In genomic region chr9:124222109-124222508, GRCh38 we compare ENCODE assay signal across 18 cellular contexts. TPM values are rescaled to one million over a fixed set of nuclear protein-coding genes. Genes with fewer than 3 reads are reported as not detected.
DNase-seq lines count a peak whose midpoint lies in the region; ATAC-seq, FAIRE-seq and TF ChIP-seq lines count a peak whose summit lies in the region.
"Had no signal": no experiment of that assay in that cellular context is flagged by ENCODE, and none has a peak within 500 bp of the region (broad histone marks: within the 10 kb centered on the region; RNA-seq: fewer than 3 reads in every experiment).

No MANE protein-coding gene starts in this region.

- no peak overlapping the region for H3K4me3 Mint-ChIP-seq in HFFc6
- H3K4me3 Mint-ChIP-seq in activated CD4-positive, alpha-beta T cell treated with anti-CD3 and anti-CD28 coated beads for 36 hours, result no peak overlapping the region
- H3K4me3 Mint-ChIP-seq: H9 had no signal

- H2AFZ ChIP-seq in Karpas-422 (ENCODE audit: low read length) (no peak overlapping the region), HepG2 (ENCODE audit: low read length) (no peak overlapping the region)

- H3K4me2 ChIP-seq in BLaER1, result peak overlapping the region; percentile 93
- H3K4me2 ChIP-seq in Karpas-422 (ENCODE audit: low read depth, low read length, poor library complexity, severe bottlenecking), result no peak overlapping the region
- 0 out of 2 replicates have a peak overlapping the region, but pooled peaks have one; percentile 71 for H3K4me2 ChIP-seq in HepG2 (ENCODE audit: low read depth, low read length)

- no peak for TF ChIP-seq CTCF in HepG2 (CRISPR knock-in tag; IDR thresholded peaks at IDR 0.05)
- no peak for TF ChIP-seq CTCF in HFFc6 (IDR thresholded peaks at IDR 0.05)
- no peak for TF ChIP-seq CTCF in testis (IDR thresholded peaks at IDR 0.05)

- TF ChIP-seq POLR2A in HepG2 (IDR thresholded peaks at IDR 0.05; ENCODE audit: insufficient read depth in 1 of 2, low read depth in 2 of 2, low read length in 2 of 2), result no peak
- no peak for TF ChIP-seq POLR2A in testis (IDR thresholded peaks at IDR 0.05)

- H3K4me3 ChIP-seq in BLaER1 (no peak overlapping the region), Karpas-422 (ENCODE audit: low read length) (no peak overlapping the region), HepG2 (replicated peaks in 1 of 3; ENCODE audit: insufficient read depth in 1 of 3, low read depth in 2 of 3, low read length in 3 of 3) (no peak overlapping the region), testis (no peak overlapping the region)

- H3K4me1 ChIP-seq in BLaER1 (peaks cover 85% of the 10 kb centered on the region), Karpas-422 (ENCODE audit: low read length) (peaks cover 87% of the 10 kb centered on the region), HepG2 (ENCODE audit: insufficient read depth, low read length) (peaks cover 75% of the 10 kb centered on the region), testis (no peaks in the 10 kb centered on the region)

- peak overlapping the region; percentile 99 for H3K27ac ChIP-seq in BLaER1
- no peak overlapping the region for H3K27ac ChIP-seq in Karpas-422 (ENCODE audit: low read length)
- no peak overlapping the region for H3K27ac ChIP-seq in HepG2 (ENCODE audit: extremely low read length, insufficient read depth, low read length)
- no peak overlapping the region for H3K27ac ChIP-seq in testis

- peaks cover 28% of the 10 kb centered on the region for H3K27me3 Mint-ChIP-seq in HFFc6 (ENCODE audit: insufficient read depth)
- peaks cover 2% of the 10 kb centered on the region for H3K27me3 Mint-ChIP-seq in activated CD4-positive, alpha-beta T cell treated with anti-CD3 and anti-CD28 coated beads for 36 hours

- in situ Hi-C loops in HepG2 (cut with HindIII; ENCODE audit: extremely low pct_ligation_motif_present, low pct_unique_long_range_greater_than_20kb), result no loop called here

- no peaks in the 10 kb centered on the region for H3K9me2 ChIP-seq in Karpas-422 (replicated peaks; ENCODE audit: insufficient read depth, low read length)

- no peaks in the 10 kb centered on the region for H3K9me3 Mint-ChIP-seq in HFFc6
- no peaks in the 10 kb centered on the region for H3K9me3 Mint-ChIP-seq in activated CD4-positive, alpha-beta T cell treated with anti-CD3 and anti-CD28 coated beads for 36 hours (ENCODE audit: low read depth)
- H3K9me3 Mint-ChIP-seq: H9 had no signal

- H3K9me3 ChIP-seq in BLaER1 (no peaks in the 10 kb centered on the region), Karpas-422 (ENCODE audit: low read length) (no peaks in the 10 kb centered on the region), HepG2 (ENCODE audit: low read length) (no peaks in the 10 kb centered on the region), testis (no peaks in the 10 kb centered on the region)

- FAIRE-seq in HepG2 (lab: Jason Lieb, UNC), result no peak

- WGBS in HepG2 (ENCODE audit: low lambda C conversion rate), result 52% methylated on average over 3 of the region's 4 CpGs
- 94 to 97% methylated on average over 4 of the region's 4 CpGs for WGBS in testis, 2 donors

- H3K36me3 Mint-ChIP-seq in HFFc6 (ENCODE audit: low read depth), result no peaks in the 10 kb centered on the region
- H3K36me3 Mint-ChIP-seq in activated CD4-positive, alpha-beta T cell treated with anti-CD3 and anti-CD28 coated beads for 36 hours (ENCODE audit: low read depth), result no peaks in the 10 kb centered on the region

- H3K27ac Mint-ChIP-seq in HFFc6, result no peak overlapping the region
- H3K27ac Mint-ChIP-seq in activated CD4-positive, alpha-beta T cell treated with anti-CD3 and anti-CD28 coated beads for 36 hours, result no peak overlapping the region
- H3K27ac Mint-ChIP-seq: H9 had no signal

- H3K27me3 ChIP-seq in BLaER1, result no peaks in the 10 kb centered on the region
- H3K27me3 ChIP-seq in Karpas-422 (ENCODE audit: low read length), result no peaks in the 10 kb centered on the region
- H3K27me3 ChIP-seq in HepG2 (ENCODE audit: control insufficient read depth in 1 of 2, insufficient read depth in 2 of 2, low read length in 2 of 2), result no peaks in the 10 kb centered on the region
- H3K27me3 ChIP-seq in testis, result no peaks in the 10 kb centered on the region

- H3K36me3 ChIP-seq in BLaER1 (no peaks in the 10 kb centered on the region), Karpas-422 (ENCODE audit: insufficient read depth, low read length) (no peaks in the 10 kb centered on the region), HepG2 (replicated peaks in 1 of 2; ENCODE audit: control insufficient read depth in 1 of 2, insufficient read depth in 2 of 2, low read length in 2 of 2) (no peaks in the 10 kb centered on the region), testis (ENCODE audit: low read depth, missing control alignments) (no peaks in the 10 kb centered on the region)

- intact Hi-C loops in HepG2 (cut with micrococcal nuclease; ENCODE audit: unreplicated experiment), result loop anchor here (5.0 kb wide), 2 partner anchors 35 to 80 kb away; partner anchors contain the start of gene NEK6
- intact Hi-C loops in posterior vena cava (cut with DNase I), result loop anchor here in 1 of 2 donors (1.0 kb wide), 1 partner anchor 42 kb away; no protein-coding TSS in a partner anchor
- intact Hi-C loops in testis (cut with DNase I; ENCODE audit: low total_unique reads), result no loop called here
- intact Hi-C loops in activated CD4-positive, alpha-beta T cell treated with anti-CD3 and anti-CD28 coated beads for 36 hours (cut with DNase I, micrococcal nuclease), result no loop called here

- H3K79me2 ChIP-seq in Karpas-422 (ENCODE audit: low read length) (no peaks in the 10 kb centered on the region), HepG2 (ENCODE audit: insufficient read depth, low read length) (no peaks in the 10 kb centered on the region)

- no peaks in the 10 kb centered on the region for H4K20me1 ChIP-seq in BLaER1
- no peaks in the 10 kb centered on the region for H4K20me1 ChIP-seq in Karpas-422 (ENCODE audit: insufficient read depth, low read depth, low read length)
- no peaks in the 10 kb centered on the region for H4K20me1 ChIP-seq in HepG2 (ENCODE audit: insufficient read depth, low read length)

- no peak for ATAC-seq in HepG2
- no peak for ATAC-seq in activated CD4-positive, alpha-beta T cell treated with anti-CD3 and anti-CD28 coated beads for 36 hours
- ATAC-seq: Panc1 had no signal

- peak; percentile 22 for DNase-seq in Karpas-422
- no peak for DNase-seq in HepG2 (ENCODE audit: low spot score)
- peak; percentile 30 for DNase-seq in posterior vena cava (ENCODE audit: low spot score)
- no peak for DNase-seq in HFFc6
- no peak for DNase-seq in NCI-H748 (lab: John Stamatoyannopoulos, UW; ENCODE audit: unreplicated experiment)
- no peak for DNase-seq in testis
- no peak for DNase-seq in activated CD4-positive, alpha-beta T cell treated with anti-CD3 and anti-CD28 coated beads for 36 hours
- DNase-seq: DMS 273 treated with DMSO at 0.1 percent for 48 hours, EL, H9, Kasumi-1, NCI-H1417, NCI-H1930, NCI-H2171 treated with DMSO at 0.1 percent for 48 hours, NCI-H82, SHP77 had no signal

- no peak for TF ChIP-seq RAD21 in HepG2 (CRISPR knock-in tag; IDR thresholded peaks at IDR 0.05)

- TF ChIP-seq EP300 in HepG2 (IDR thresholded peaks at IDR 0.05; ENCODE audit: low read depth in 2 of 2, low read length in 2 of 2), result no peak
- TF ChIP-seq EP300 in HepG2 (CRISPR knock-in tag; IDR thresholded peaks at IDR 0.05; ENCODE audit: borderline replicate concordance), result no peak

- peaks cover 26% of the 10 kb centered on the region for H3K4me1 Mint-ChIP-seq in HFFc6 (ENCODE audit: low read depth)
- H3K4me1 Mint-ChIP-seq in activated CD4-positive, alpha-beta T cell treated with anti-CD3 and anti-CD28 coated beads for 36 hours, result peaks cover 19% of the 10 kb centered on the region

- H3K9ac ChIP-seq in BLaER1, result no peak overlapping the region
- H3K9ac ChIP-seq in Karpas-422 (ENCODE audit: low read length), result no peak overlapping the region
- H3K9ac ChIP-seq in HepG2 (ENCODE audit: insufficient read depth, low read depth, low read length), result no peak overlapping the region

- POLR2A ChIA-PET in HepG2 (lab: Yijun Ruan, JAX), result interaction anchor here (1.1 to 1.3 kb wide), 2 partner anchors 37 kb away, joined by 3 to 5 read pairs; no protein-coding TSS in a partner anchor
- POLR2A ChIA-PET in activated CD4-positive, alpha-beta T cell treated with anti-CD3 and anti-CD28 coated beads for 36 hours (lab: Charles Lee), result no interaction called here

- no TSS peak for BruUV-seq in HepG2 (replicated peaks; lab: Mats Ljungman, UMichigan)

- CTCF ChIA-PET in HepG2 (lab: Yijun Ruan, JAX; ENCODE audit: low intra/inter-chr PET ratio, low total read pairs), result no interaction called here
- CTCF ChIA-PET in activated CD4-positive, alpha-beta T cell treated with anti-CD3 and anti-CD28 coated beads for 36 hours (lab: Charles Lee), result no interaction called here

RNA-seq across cellular contexts. Expression of gene NEK6, which starts 35.6 kb away (rescaled TPM):
- total RNA-seq in Karpas-422 (2014; rRNA removed; shearing (Covaris generic); ENCODE audit: low replicate concordance), result 77.9 and 93.3 TPM in 2 replicates
- total RNA-seq in HepG2 (2016; rRNA removed; fragmentation: Illumina TruSeq; extraction: Trizol) (30.4 and 44.7 TPM in 2 replicates), posterior vena cava (10 to 100 TPM; 56.9 to 62.7 TPM), testis (10 to 100 TPM; 11.5 to 21.4 TPM)
- 24.6 and 26.3 TPM in 2 replicates for total RNA-seq in HepG2 (2016; cell fraction: cytosol; rRNA removed; fragmentation: Illumina TruSeq; extraction: Trizol; ENCODE audit: low read depth)
- total RNA-seq in HepG2 (2016; cell fraction: insoluble cytoplasmic fraction; rRNA removed; fragmentation: Illumina TruSeq; extraction: Trizol), result 33.2 and 37.5 TPM in 2 replicates
- 49.4 and 52.7 TPM in 2 replicates for total RNA-seq in HepG2 (2016; cell fraction: membrane; rRNA removed; fragmentation: Illumina TruSeq; extraction: Trizol)
- total RNA-seq in HepG2 (2016; cell fraction: nucleus; rRNA removed; fragmentation: Illumina TruSeq; extraction: Trizol), result 18.1 and 19.8 TPM in 2 replicates
- polyA plus RNA-seq in HepG2 (2011; rRNA removed) (119 and 127 TPM in 2 replicates), testis (ENCODE audit: insufficient read depth, low read depth, low replicate concordance) (21.5 TPM)
- 131 and 138 TPM in 2 replicates for polyA plus RNA-seq in HepG2 (2011; cell fraction: cytosol; rRNA removed)
- polyA plus RNA-seq in HepG2 (2011; cell fraction: nucleus; rRNA removed), result 94.1 and 101 TPM in 2 replicates
- polyA plus RNA-seq in HepG2 (2012), result 75.9 and 86.0 TPM in 2 replicates
- 55.6 and 62.7 TPM in 2 replicates for polyA plus RNA-seq in HepG2 (2016; cell fraction: cytosol; fragmentation: Illumina TruSeq; extraction: Trizol; ENCODE audit: low read depth)
- 71.0 and 74.4 TPM in 2 replicates for polyA plus RNA-seq in HepG2 (2016; cell fraction: insoluble cytoplasmic fraction; fragmentation: Illumina TruSeq; extraction: Trizol; ENCODE audit: low read depth)
- polyA plus RNA-seq in HepG2 (2016; cell fraction: membrane; fragmentation: Illumina TruSeq; extraction: Trizol; ENCODE audit: low read depth), result 68.1 and 79.5 TPM in 2 replicates
- 41.9 and 42.8 TPM in 2 replicates for polyA plus RNA-seq in HepG2 (2016; cell fraction: nucleus; fragmentation: Illumina TruSeq; extraction: Trizol; ENCODE audit: insufficient read depth, low read depth)
- polyA minus RNA-seq in HepG2 (2011; rRNA and poly(A)+ RNA removed; ENCODE audit: low replicate concordance), result 13.4 and 281 TPM in 2 replicates
- polyA minus RNA-seq in HepG2 (2011; cell fraction: cytosol; rRNA and poly(A)+ RNA removed), result 74.6 and 87.4 TPM in 2 replicates
- 49.3 and 50.8 TPM in 2 replicates for polyA minus RNA-seq in HepG2 (2011; cell fraction: nucleus; rRNA and poly(A)+ RNA removed)
- total RNA-seq in HFFc6 (2021; fragmentation: NEBNext Ultra II Directional; extraction: Animal tissue kit (Norgen Biotek cat#: 25700)), result 10 to 100 TPM; 66.5 to 81.1 (median 71.4) TPM
- total RNA-seq in activated CD4-positive, alpha-beta T cell treated with anti-CD3 and anti-CD28 coated beads for 36 hours, result 10 to 100 TPM in 1 of 2 experiments, 1 to 10 TPM in 1; 6.4 to 10.1 TPM

Comparison
In these comparisons a context has a peak if more than half of its experiments do, and no peak if none do; other contexts are left out.
1. DNase-seq: peak in Karpas-422 (single experiment) and posterior vena cava (single experiment); none in HepG2 (single experiment), HFFc6 (single experiment), NCI-H748 (single experiment), testis (single experiment) and activated CD4-positive, alpha-beta T cell treated with anti-CD3 and anti-CD28 coated beads for 36 hours (single experiment).